ENCODE assay signal across 18 cellular contexts in genomic region chr19:44822177-44822576, GRCh38. TPM values are rescaled to one million over a fixed set of nuclear protein-coding genes. Genes with fewer than 3 reads are reported as not detected.
DNase-seq lines count a peak whose midpoint lies in the region; ATAC-seq and TF ChIP-seq lines count a peak whose summit lies in the region.
"Had no signal": no experiment of that assay in that cellular context is flagged by ENCODE, and none has a peak within 500 bp of the region (broad histone marks: within the 10 kb centered on the region; RNA-seq: fewer than 3 reads in every experiment).

No MANE protein-coding gene starts in this region.

- H3K4me1 ChIP-seq in left ventricle myocardium inferior (peaks cover 30% of the 10 kb centered on the region), uterus (peaks cover 0 to 12% of the 10 kb centered on the region in 2 donors)

- H3K27ac ChIP-seq in left ventricle myocardium inferior (replicated peaks), result peak overlapping the region; percentile 93
- peak overlapping the region; percentile 84 to 93 for H3K27ac ChIP-seq in coronary artery
- H3K27ac ChIP-seq in uterus, result peak overlapping the region; percentile 61 to 65
- H3K27ac ChIP-seq: SJCRH30 had no signal

- peak overlapping the region; percentile 43 for H3K27ac Mint-ChIP-seq in neural crest cell (ENCODE audit: unreplicated experiment)
- H3K27ac Mint-ChIP-seq: B cell; CD8-positive, alpha-beta T cell; HFFc6 had no signal

- no peak overlapping the region for H3K4me3 Mint-ChIP-seq in neural crest cell
- H3K4me3 Mint-ChIP-seq: B cell; CD8-positive, alpha-beta T cell; HFFc6 had no signal

- H3K36me3 Mint-ChIP-seq in neural crest cell (ENCODE audit: low read depth), result no peaks in the 10 kb centered on the region
- H3K36me3 Mint-ChIP-seq: CD8-positive, alpha-beta T cell had no signal

- H3K36me3 ChIP-seq in left ventricle myocardium inferior (peaks cover 11% of the 10 kb centered on the region), uterus (no peaks in the 10 kb centered on the region)
- H3K36me3 ChIP-seq: SJCRH30 had no signal

- H3K4me3 ChIP-seq in left ventricle myocardium inferior (no peak overlapping the region), coronary artery (peak overlapping the region; percentile 29), uterus (no peak overlapping the region)
- H3K4me3 ChIP-seq: SJCRH30 had no signal

- TF ChIP-seq CTCF in left ventricle myocardium inferior (IDR thresholded peaks at IDR 0.05; ENCODE audit: borderline replicate concordance) (no peak), coronary artery (IDR thresholded peaks at IDR 0.05) (no peak), neural crest cell (conservative IDR thresholded peaks at IDR 0.05) (no peak), uterus (IDR thresholded peaks at IDR 0.05) (no peak)

- no peak for TF ChIP-seq POLR2A in uterus (IDR thresholded peaks at IDR 0.05)
- no peak for TF ChIP-seq POLR2A in erythroblast (IDR thresholded peaks at IDR 0.05; ENCODE audit: low read length)

- DNase-seq in left ventricle myocardium inferior (no peak), Right ventricle myocardium superior (no peak), coronary artery (ENCODE audit: low spot score) (no peak), neural crest cell (ENCODE audit: low read depth, low spot score) (no peak), uterus (no peak), kidney glomerular epithelial cell (lab: John Stamatoyannopoulos, UW) (no peak), erythroblast (lab: John Stamatoyannopoulos, UW) (no peak)
- DNase-seq: CD8-positive, alpha-beta T cell; GF-D8; HFFc6; KBM-7; NCI-H1092 treated with DMSO at 0.1 percent for 48 hours; NCI-H187; NCI-H446 treated with DMSO at 0.1 percent for 48 hours; NCI-H748 treated with DMSO at 0.1 percent for 48 hours; SJCRH30 had no signal

- intact Hi-C loops in left ventricle myocardium inferior (cut with micrococcal nuclease) (no loop called here), Right ventricle myocardium superior (cut with DNase I) (no loop called here), uterus (cut with DNase I; ENCODE audit: low total_unique reads) (no loop called here)

- H3K9me3 ChIP-seq in left ventricle myocardium inferior (replicated peaks), result no peaks in the 10 kb centered on the region
- H3K9me3 ChIP-seq in uterus, result no peaks in the 10 kb centered on the region
- H3K9me3 ChIP-seq: SJCRH30 had no signal

- peaks cover 16% of the 10 kb centered on the region for H3K4me1 Mint-ChIP-seq in neural crest cell
- H3K4me1 Mint-ChIP-seq: B cell had no signal

- peaks cover 21% of the 10 kb centered on the region for H3K27me3 Mint-ChIP-seq in neural crest cell (ENCODE audit: low read depth)

- ATAC-seq in Right ventricle myocardium superior (ENCODE audit: poor library complexity) (no peak), HG02642 (IDR thresholded peaks at IDR 0.05; ENCODE audit: poor library complexity, unreplicated experiment) (no peak)
- ATAC-seq: CD8-positive, alpha-beta T cell had no signal

- H3K27me3 ChIP-seq in left ventricle myocardium inferior (ENCODE audit: low read depth), result no peaks in the 10 kb centered on the region
- H3K27me3 ChIP-seq in uterus, result no peaks in the 10 kb centered on the region
- H3K27me3 ChIP-seq: SJCRH30 had no signal

- H3K9me3 Mint-ChIP-seq in neural crest cell, result no peaks in the 10 kb centered on the region
- H3K9me3 Mint-ChIP-seq: CD8-positive, alpha-beta T cell; HFFc6 had no signal

RNA-seq across cellular contexts. Expression of gene BCAM, which starts 13.3 kb away (rescaled TPM):
- total RNA-seq in left ventricle myocardium inferior (91.9 TPM), Right ventricle myocardium superior (86.2 TPM), neural crest cell (5.3 and 5.5 TPM in 2 replicates), uterus (100 to 1,000 TPM in 2 of 4 donors, 10 to 100 TPM in 1, 1 to 10 TPM in 1; 3.8 to 171 (median 111) TPM)
- total RNA-seq: B cell; CD8-positive, alpha-beta T cell had no signal

RNA-seq across cellular contexts. Expression of gene NECTIN2, which starts 23.9 kb away (rescaled TPM):
- total RNA-seq in left ventricle myocardium inferior (40.7 TPM), Right ventricle myocardium superior (36.9 TPM), neural crest cell (76.2 and 78.5 TPM in 2 replicates), uterus (100 to 1,000 TPM in 2 of 4 donors, 10 to 100 TPM in 2; 14.1 to 106 (median 86.1) TPM)

RNA-seq across cellular contexts. Expression of gene CBLC, which starts 44.5 kb away (rescaled TPM):
- not detected for total RNA-seq in left ventricle myocardium inferior
- not detected for total RNA-seq in Right ventricle myocardium superior
- not detected in 2 replicates for total RNA-seq in neural crest cell
- total RNA-seq in uterus, result 1 to 10 TPM in 1 of 4 donors, under 1 TPM in 1, not detected in 2; 0.29 to 5.8 TPM
- total RNA-seq: B cell; CD8-positive, alpha-beta T cell; HFFc6; SJCRH30 had no signal
